8 cellular contexts compared by ENCODE assay signal in the genomic region with DNA sequence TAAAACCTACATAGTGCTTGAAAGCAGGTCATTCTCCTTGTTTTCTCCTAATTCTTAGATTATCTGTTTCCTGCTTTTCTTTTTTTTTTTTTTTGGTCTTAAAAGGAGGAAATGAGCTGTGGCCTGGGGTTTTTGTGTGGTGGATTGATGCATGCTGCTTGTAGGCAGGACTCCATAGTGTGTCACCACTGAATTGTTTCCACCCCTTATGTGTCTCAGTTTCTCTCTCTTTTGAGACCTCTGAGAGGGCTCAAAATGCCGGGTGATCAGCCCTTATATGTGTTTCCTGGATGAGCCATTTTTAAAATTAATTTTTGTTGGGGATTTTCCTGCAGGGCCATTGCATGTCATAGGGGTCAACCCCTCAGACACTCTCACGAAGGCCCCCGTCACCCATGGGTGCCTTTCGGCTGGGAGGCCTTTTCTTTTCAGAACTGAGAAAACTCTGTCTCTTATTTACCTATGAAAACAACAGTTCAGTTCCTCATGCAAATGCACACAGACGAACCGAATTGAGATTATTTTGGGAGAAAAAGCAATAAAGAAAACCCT. TPM values are rescaled to one million over a fixed set of nuclear protein-coding genes. Genes with fewer than 3 reads are reported as not detected.
DNase-seq lines count a peak whose midpoint lies in the region; ATAC-seq and TF ChIP-seq lines count a peak whose summit lies in the region.

No MANE protein-coding gene starts in this region.

- H3K4me1 ChIP-seq in esophagus muscularis mucosa, result no peaks in the 10 kb centered on the region

- no peaks in the 10 kb centered on the region for H3K36me3 ChIP-seq in esophagus muscularis mucosa

- peaks cover 7% of the 10 kb centered on the region for H3K4me1 Mint-ChIP-seq in activated CD4-positive, alpha-beta T cell treated with anti-CD3 and anti-CD28 coated beads, Interleukin-2, amount 10 ng/mL, durations not matched to agents 24 days and 14 days
- no peaks in the 10 kb centered on the region for H3K4me1 Mint-ChIP-seq in stimulated activated effector memory CD8-positive, alpha-beta T cell treated with anti-CD3 and anti-CD28 coated beads, Interleukin-12 subunit alpha, Interleukin-12 subunit beta, amount 100 ng/mL, for 72 hours
- peaks cover 3% of the 10 kb centered on the region for H3K4me1 Mint-ChIP-seq in nephron progenitor cell

- no peaks in the 10 kb centered on the region for H3K9me3 ChIP-seq in esophagus muscularis mucosa

- ATAC-seq in HG02763 (IDR thresholded peaks at IDR 0.05; ENCODE audit: unreplicated experiment), result peak; percentile 96
- peak; percentile 91 for ATAC-seq in stimulated activated effector memory CD8-positive, alpha-beta T cell treated with anti-CD3 and anti-CD28 coated beads, Interleukin-12 subunit alpha, Interleukin-12 subunit beta, amount 100 ng/mL, for 72 hours

- DNase-seq in activated CD4-positive, alpha-beta T cell treated with anti-CD3 and anti-CD28 coated beads, Interleukin-2, amount 10 ng/mL, durations not matched to agents 24 days and 14 days, result peak; percentile 74
- DNase-seq in activated CD4-positive, alpha-beta T cell treated with anti-CD3 and anti-CD28 coated beads for 48 hours, result no peak
- DNase-seq in NCI-H526 (lab: John Stamatoyannopoulos, UW) (peak; percentile 8 to 52), nephron progenitor cell (no peak), esophagus muscularis mucosa (ENCODE audit: extremely low spot score) (no peak), iPS-NIHi11 (ENCODE audit: low spot score) (no peak)
- DNase-seq in stimulated activated effector memory CD8-positive, alpha-beta T cell treated with anti-CD3 and anti-CD28 coated beads, Interleukin-12 subunit alpha, Interleukin-12 subunit beta, amount 100 ng/mL, for 72 hours (ENCODE audit: low spot score in 2 of 2), result no peak

- H3K27ac Mint-ChIP-seq in activated CD4-positive, alpha-beta T cell treated with anti-CD3 and anti-CD28 coated beads, Interleukin-2, amount 10 ng/mL, durations not matched to agents 24 days and 14 days, result no peak overlapping the region
- peak overlapping the region; percentile 36 for H3K27ac Mint-ChIP-seq in stimulated activated effector memory CD8-positive, alpha-beta T cell treated with anti-CD3 and anti-CD28 coated beads, Interleukin-12 subunit alpha, Interleukin-12 subunit beta, amount 100 ng/mL, for 72 hours
- H3K27ac Mint-ChIP-seq in nephron progenitor cell, result no peak overlapping the region

- intact Hi-C loops in activated CD4-positive, alpha-beta T cell treated with anti-CD3 and anti-CD28 coated beads, Interleukin-2, amount 10 ng/mL, durations not matched to agents 24 days and 14 days (cut with micrococcal nuclease), result no loop called here
- intact Hi-C loops in esophagus muscularis mucosa (cut with DNase I), result no loop called here

- H3K27me3 ChIP-seq in esophagus muscularis mucosa, result no peaks in the 10 kb centered on the region

- WGBS in esophagus muscularis mucosa, result 85% methylated on average over 6 of the region's 6 CpGs

- H3K27me3 Mint-ChIP-seq in activated CD4-positive, alpha-beta T cell treated with anti-CD3 and anti-CD28 coated beads, Interleukin-2, amount 10 ng/mL, durations not matched to agents 24 days and 14 days, result no peaks in the 10 kb centered on the region
- peaks cover 6% of the 10 kb centered on the region for H3K27me3 Mint-ChIP-seq in nephron progenitor cell (ENCODE audit: low read depth, poor library complexity)

- TF ChIP-seq CTCF in nephron progenitor cell (IDR thresholded peaks at IDR 0.05), result no peak
- TF ChIP-seq CTCF in esophagus muscularis mucosa (IDR thresholded peaks at IDR 0.05), result no peak

- H3K4me3 Mint-ChIP-seq in activated CD4-positive, alpha-beta T cell treated with anti-CD3 and anti-CD28 coated beads, Interleukin-2, amount 10 ng/mL, durations not matched to agents 24 days and 14 days, result no peak overlapping the region
- no peak overlapping the region for H3K4me3 Mint-ChIP-seq in stimulated activated effector memory CD8-positive, alpha-beta T cell treated with anti-CD3 and anti-CD28 coated beads, Interleukin-12 subunit alpha, Interleukin-12 subunit beta, amount 100 ng/mL, for 72 hours
- H3K4me3 Mint-ChIP-seq in nephron progenitor cell, result no peak overlapping the region

- TF ChIP-seq EP300 in esophagus muscularis mucosa (IDR thresholded peaks at IDR 0.05), result no peak

- no peaks in the 10 kb centered on the region for H3K36me3 Mint-ChIP-seq in activated CD4-positive, alpha-beta T cell treated with anti-CD3 and anti-CD28 coated beads, Interleukin-2, amount 10 ng/mL, durations not matched to agents 24 days and 14 days (ENCODE audit: low read depth)
- no peaks in the 10 kb centered on the region for H3K36me3 Mint-ChIP-seq in stimulated activated effector memory CD8-positive, alpha-beta T cell treated with anti-CD3 and anti-CD28 coated beads, Interleukin-12 subunit alpha, Interleukin-12 subunit beta, amount 100 ng/mL, for 72 hours
- H3K36me3 Mint-ChIP-seq in nephron progenitor cell (ENCODE audit: low read depth), result peaks cover 3% of the 10 kb centered on the region

- H3K4me3 ChIP-seq in esophagus muscularis mucosa, result no peak overlapping the region

- no peak overlapping the region for H3K27ac ChIP-seq in esophagus muscularis mucosa (replicated peaks in 1 of 4)

- H3K9me3 Mint-ChIP-seq in activated CD4-positive, alpha-beta T cell treated with anti-CD3 and anti-CD28 coated beads, Interleukin-2, amount 10 ng/mL, durations not matched to agents 24 days and 14 days, result peaks cover 6% of the 10 kb centered on the region
- H3K9me3 Mint-ChIP-seq in stimulated activated effector memory CD8-positive, alpha-beta T cell treated with anti-CD3 and anti-CD28 coated beads, Interleukin-12 subunit alpha, Interleukin-12 subunit beta, amount 100 ng/mL, for 72 hours, result no peaks in the 10 kb centered on the region
- H3K9me3 Mint-ChIP-seq in nephron progenitor cell, result peaks cover 15% of the 10 kb centered on the region

- TF ChIP-seq POLR2A in esophagus muscularis mucosa (IDR thresholded peaks at IDR 0.05; ENCODE audit: low read depth), result no peak

RNA-seq across cellular contexts. Expression of gene LRRK2, which starts 32.0 kb away (rescaled TPM):
- not detected in 2 replicates for total RNA-seq in activated CD4-positive, alpha-beta T cell treated with anti-CD3 and anti-CD28 coated beads, Interleukin-2, amount 10 ng/mL, durations not matched to agents 24 days and 14 days
- total RNA-seq in esophagus muscularis mucosa, result 10 to 100 TPM; 24.0 to 32.8 (median 29.2) TPM

Comparison
In these comparisons a context has a peak if more than half of its experiments do, and no peak if none do; other contexts are left out.
1. DNase-seq: peak in activated CD4-positive, alpha-beta T cell treated with anti-CD3 and anti-CD28 coated beads, Interleukin-2, amount 10 ng/mL, durations not matched to agents 24 days and 14 days (single experiment) and NCI-H526 (2 of 2); none in activated CD4-positive, alpha-beta T cell treated with anti-CD3 and anti-CD28 coated beads for 48 hours (single experiment), stimulated activated effector memory CD8-positive, alpha-beta T cell treated with anti-CD3 and anti-CD28 coated beads, Interleukin-12 subunit alpha, Interleukin-12 subunit beta, amount 100 ng/mL, for 72 hours (0 of 2), nephron progenitor cell (single experiment), esophagus muscularis mucosa (single experiment) and iPS-NIHi11 (single experiment).
2. RNA of gene LRRK2, which starts 32.0 kb away (total RNA-seq): 24.0 to 32.8 TPM in esophagus muscularis mucosa; not detected in activated CD4-positive, alpha-beta T cell treated with anti-CD3 and anti-CD28 coated beads, Interleukin-2, amount 10 ng/mL, durations not matched to agents 24 days and 14 days; every median in the first group is over 10 times any median in the second.